1 cellular context compared by ENCODE assay signal in genomic region chr4:3784469-3785291, GRCh38.
TF ChIP-seq lines count a peak whose summit lies in the region.

No MANE protein-coding gene starts in this region.

TF ChIP-seq in HepG2, 621 proteins besides CTCF, POLR2A, EP300 and RAD21 (continued from another document and continues in another):
- TF ChIP-seq, protein P1, sequence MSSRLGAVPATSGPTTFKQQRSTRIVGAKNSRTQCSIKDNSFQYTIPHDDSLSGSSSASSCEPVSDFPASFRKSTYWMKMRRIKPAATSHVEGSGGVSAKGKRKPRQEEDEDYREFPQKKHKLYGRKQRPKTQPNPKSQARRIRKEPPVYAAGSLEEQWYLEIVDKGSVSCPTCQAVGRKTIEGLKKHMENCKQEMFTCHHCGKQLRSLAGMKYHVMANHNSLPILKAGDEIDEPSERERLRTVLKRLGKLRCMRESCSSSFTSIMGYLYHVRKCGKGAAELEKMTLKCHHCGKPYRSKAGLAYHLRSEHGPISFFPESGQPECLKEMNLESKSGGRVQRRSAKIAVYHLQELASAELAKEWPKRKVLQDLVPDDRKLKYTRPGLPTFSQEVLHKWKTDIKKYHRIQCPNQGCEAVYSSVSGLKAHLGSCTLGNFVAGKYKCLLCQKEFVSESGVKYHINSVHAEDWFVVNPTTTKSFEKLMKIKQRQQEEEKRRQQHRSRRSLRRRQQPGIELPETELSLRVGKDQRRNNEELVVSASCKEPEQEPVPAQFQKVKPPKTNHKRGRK (CRISPR knock-in tag; IDR thresholded peaks at IDR 0.05): no peak
- TF ChIP-seq ZNF614 (CRISPR knock-in tag; IDR thresholded peaks at IDR 0.05; ENCODE audit: borderline replicate concordance): 0 out of 2 replicates have a peak, but pooled peaks have one; percentile 44
- TF ChIP-seq ZNF619 (CRISPR knock-in tag; IDR thresholded peaks at IDR 0.05): peak; percentile 41; the same call in 1 of the 2 replicates
- TF ChIP-seq, protein P2, sequence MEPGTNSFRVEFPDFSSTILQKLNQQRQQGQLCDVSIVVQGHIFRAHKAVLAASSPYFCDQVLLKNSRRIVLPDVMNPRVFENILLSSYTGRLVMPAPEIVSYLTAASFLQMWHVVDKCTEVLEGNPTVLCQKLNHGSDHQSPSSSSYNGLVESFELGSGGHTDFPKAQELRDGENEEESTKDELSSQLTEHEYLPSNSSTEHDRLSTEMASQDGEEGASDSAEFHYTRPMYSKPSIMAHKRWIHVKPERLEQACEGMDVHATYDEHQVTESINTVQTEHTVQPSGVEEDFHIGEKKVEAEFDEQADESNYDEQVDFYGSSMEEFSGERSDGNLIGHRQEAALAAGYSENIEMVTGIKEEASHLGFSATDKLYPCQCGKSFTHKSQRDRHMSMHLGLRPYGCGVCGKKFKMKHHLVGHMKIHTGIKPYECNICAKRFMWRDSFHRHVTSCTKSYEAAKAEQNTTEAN (CRISPR knock-in tag; conservative IDR thresholded peaks at IDR 0.05): peak; percentile 84; the same call in 1 of the 2 replicates
- TF ChIP-seq, protein P3, sequence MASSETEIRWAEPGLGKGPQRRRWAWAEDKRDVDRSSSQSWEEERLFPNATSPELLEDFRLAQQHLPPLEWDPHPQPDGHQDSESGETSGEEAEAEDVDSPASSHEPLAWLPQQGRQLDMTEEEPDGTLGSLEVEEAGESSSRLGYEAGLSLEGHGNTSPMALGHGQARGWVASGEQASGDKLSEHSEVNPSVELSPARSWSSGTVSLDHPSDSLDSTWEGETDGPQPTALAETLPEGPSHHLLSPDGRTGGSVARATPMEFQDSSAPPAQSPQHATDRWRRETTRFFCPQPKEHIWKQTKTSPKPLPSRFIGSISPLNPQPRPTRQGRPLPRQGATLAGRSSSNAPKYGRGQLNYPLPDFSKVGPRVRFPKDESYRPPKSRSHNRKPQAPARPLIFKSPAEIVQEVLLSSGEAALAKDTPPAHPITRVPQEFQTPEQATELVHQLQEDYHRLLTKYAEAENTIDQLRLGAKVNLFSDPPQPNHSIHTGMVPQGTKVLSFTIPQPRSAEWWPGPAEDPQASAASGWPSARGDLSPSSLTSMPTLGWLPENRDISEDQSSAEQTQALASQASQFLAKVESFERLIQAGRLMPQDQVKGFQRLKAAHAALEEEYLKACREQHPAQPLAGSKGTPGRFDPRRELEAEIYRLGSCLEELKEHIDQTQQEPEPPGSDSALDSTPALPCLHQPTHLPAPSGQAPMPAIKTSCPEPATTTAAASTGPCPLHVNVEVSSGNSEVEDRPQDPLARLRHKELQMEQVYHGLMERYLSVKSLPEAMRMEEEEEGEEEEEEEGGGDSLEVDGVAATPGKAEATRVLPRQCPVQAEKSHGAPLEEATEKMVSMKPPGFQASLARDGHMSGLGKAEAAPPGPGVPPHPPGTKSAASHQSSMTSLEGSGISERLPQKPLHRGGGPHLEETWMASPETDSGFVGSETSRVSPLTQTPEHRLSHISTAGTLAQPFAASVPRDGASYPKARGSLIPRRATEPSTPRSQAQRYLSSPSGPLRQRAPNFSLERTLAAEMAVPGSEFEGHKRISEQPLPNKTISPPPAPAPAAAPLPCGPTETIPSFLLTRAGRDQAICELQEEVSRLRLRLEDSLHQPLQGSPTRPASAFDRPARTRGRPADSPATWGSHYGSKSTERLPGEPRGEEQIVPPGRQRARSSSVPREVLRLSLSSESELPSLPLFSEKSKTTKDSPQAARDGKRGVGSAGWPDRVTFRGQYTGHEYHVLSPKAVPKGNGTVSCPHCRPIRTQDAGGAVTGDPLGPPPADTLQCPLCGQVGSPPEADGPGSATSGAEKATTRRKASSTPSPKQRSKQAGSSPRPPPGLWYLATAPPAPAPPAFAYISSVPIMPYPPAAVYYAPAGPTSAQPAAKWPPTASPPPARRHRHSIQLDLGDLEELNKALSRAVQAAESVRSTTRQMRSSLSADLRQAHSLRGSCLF (CRISPR knock-in tag; IDR thresholded peaks at IDR 0.05; ENCODE audit: borderline replicate concordance): peak; percentile 72; the same call in 1 of the 2 replicates
- peak; percentile 96 for TF ChIP-seq TBX2 (CRISPR knock-in tag; IDR thresholded peaks at IDR 0.05; ENCODE audit: borderline replicate concordance)
- peak; percentile 92; the same call in 1 of the 2 replicates for TF ChIP-seq SRY (CRISPR knock-in tag; IDR thresholded peaks at IDR 0.05)
- TF ChIP-seq SOX6 (IDR thresholded peaks at IDR 0.05): no peak
- TF ChIP-seq SOX6 (CRISPR knock-in tag; IDR thresholded peaks at IDR 0.05): peak; percentile 90
- TF ChIP-seq SAP130 (CRISPR knock-in tag; IDR thresholded peaks at IDR 0.05; ENCODE audit: low read depth): peak; percentile 67
- peak; percentile 54 for TF ChIP-seq ATF1 (CRISPR knock-in tag; IDR thresholded peaks at IDR 0.05)
- no peak; the same call in 1 of the 2 replicates for TF ChIP-seq ZNF816 (CRISPR knock-in tag; IDR thresholded peaks at IDR 0.05; ENCODE audit: borderline replicate concordance)
- TF ChIP-seq CENPT (CRISPR knock-in tag; IDR thresholded peaks at IDR 0.05; ENCODE audit: low read depth): peak; percentile 85; the same call in 1 of the 2 replicates
- peak; percentile 56 for TF ChIP-seq POLR2G (IDR thresholded peaks at IDR 0.05; ENCODE audit: low read depth, low read length)
- TF ChIP-seq ZNF615 (CRISPR knock-in tag; IDR thresholded peaks at IDR 0.05; ENCODE audit: borderline replicate concordance): no peak
- peak; percentile 43; the same call in 1 of the 2 replicates for TF ChIP-seq TCF7L2 (IDR thresholded peaks at IDR 0.05; ENCODE audit: low read depth, low read length)
- TF ChIP-seq SPEN (CRISPR knock-in tag; IDR thresholded peaks at IDR 0.05; ENCODE audit: low read depth): peak; percentile 84
- TF ChIP-seq SAFB2 (CRISPR knock-in tag; IDR thresholded peaks at IDR 0.05; ENCODE audit: borderline replicate concordance, low read depth): peak; percentile 93; the same call in 1 of the 2 replicates
- peak; percentile 86 for TF ChIP-seq ZBTB25 (CRISPR knock-in tag; IDR thresholded peaks at IDR 0.05)
- peak; percentile 60 for TF ChIP-seq ZNF446 (CRISPR knock-in tag; IDR thresholded peaks at IDR 0.05)
- peak; percentile 85 for TF ChIP-seq MED8 (CRISPR knock-in tag; IDR thresholded peaks at IDR 0.05; ENCODE audit: insufficient replicate concordance)
- TF ChIP-seq MLLT10 (CRISPR knock-in tag; IDR thresholded peaks at IDR 0.05): no peak
- TF ChIP-seq, protein P4, sequence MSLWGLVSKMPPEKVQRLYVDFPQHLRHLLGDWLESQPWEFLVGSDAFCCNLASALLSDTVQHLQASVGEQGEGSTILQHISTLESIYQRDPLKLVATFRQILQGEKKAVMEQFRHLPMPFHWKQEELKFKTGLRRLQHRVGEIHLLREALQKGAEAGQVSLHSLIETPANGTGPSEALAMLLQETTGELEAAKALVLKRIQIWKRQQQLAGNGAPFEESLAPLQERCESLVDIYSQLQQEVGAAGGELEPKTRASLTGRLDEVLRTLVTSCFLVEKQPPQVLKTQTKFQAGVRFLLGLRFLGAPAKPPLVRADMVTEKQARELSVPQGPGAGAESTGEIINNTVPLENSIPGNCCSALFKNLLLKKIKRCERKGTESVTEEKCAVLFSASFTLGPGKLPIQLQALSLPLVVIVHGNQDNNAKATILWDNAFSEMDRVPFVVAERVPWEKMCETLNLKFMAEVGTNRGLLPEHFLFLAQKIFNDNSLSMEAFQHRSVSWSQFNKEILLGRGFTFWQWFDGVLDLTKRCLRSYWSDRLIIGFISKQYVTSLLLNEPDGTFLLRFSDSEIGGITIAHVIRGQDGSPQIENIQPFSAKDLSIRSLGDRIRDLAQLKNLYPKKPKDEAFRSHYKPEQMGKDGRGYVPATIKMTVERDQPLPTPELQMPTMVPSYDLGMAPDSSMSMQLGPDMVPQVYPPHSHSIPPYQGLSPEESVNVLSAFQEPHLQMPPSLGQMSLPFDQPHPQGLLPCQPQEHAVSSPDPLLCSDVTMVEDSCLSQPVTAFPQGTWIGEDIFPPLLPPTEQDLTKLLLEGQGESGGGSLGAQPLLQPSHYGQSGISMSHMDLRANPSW (CRISPR knock-in tag; IDR thresholded peaks at IDR 0.05; ENCODE audit: borderline replicate concordance): peak; percentile 91
- peak; percentile 57; the same call in 1 of the 2 replicates for TF ChIP-seq ZBTB14 (CRISPR knock-in tag; IDR thresholded peaks at IDR 0.05)
- TF ChIP-seq ZMYM2 (CRISPR knock-in tag; IDR thresholded peaks at IDR 0.05): peak; percentile 91
- no peak for TF ChIP-seq TCF12 (IDR thresholded peaks at IDR 0.05)
- TF ChIP-seq TCF12 (CRISPR knock-in tag; IDR thresholded peaks at IDR 0.05): peak; percentile 71; the same call in 1 of the 2 replicates
- TF ChIP-seq, protein P5, sequence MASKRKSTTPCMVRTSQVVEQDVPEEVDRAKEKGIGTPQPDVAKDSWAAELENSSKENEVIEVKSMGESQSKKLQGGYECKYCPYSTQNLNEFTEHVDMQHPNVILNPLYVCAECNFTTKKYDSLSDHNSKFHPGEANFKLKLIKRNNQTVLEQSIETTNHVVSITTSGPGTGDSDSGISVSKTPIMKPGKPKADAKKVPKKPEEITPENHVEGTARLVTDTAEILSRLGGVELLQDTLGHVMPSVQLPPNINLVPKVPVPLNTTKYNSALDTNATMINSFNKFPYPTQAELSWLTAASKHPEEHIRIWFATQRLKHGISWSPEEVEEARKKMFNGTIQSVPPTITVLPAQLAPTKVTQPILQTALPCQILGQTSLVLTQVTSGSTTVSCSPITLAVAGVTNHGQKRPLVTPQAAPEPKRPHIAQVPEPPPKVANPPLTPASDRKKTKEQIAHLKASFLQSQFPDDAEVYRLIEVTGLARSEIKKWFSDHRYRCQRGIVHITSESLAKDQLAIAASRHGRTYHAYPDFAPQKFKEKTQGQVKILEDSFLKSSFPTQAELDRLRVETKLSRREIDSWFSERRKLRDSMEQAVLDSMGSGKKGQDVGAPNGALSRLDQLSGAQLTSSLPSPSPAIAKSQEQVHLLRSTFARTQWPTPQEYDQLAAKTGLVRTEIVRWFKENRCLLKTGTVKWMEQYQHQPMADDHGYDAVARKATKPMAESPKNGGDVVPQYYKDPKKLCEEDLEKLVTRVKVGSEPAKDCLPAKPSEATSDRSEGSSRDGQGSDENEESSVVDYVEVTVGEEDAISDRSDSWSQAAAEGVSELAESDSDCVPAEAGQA (IDR thresholded peaks at IDR 0.05; ENCODE audit: low read depth): no peak
- TF ChIP-seq, protein P5 (CRISPR knock-in tag; IDR thresholded peaks at IDR 0.05; ENCODE audit: borderline replicate concordance): peak; percentile 94
- TF ChIP-seq MYC (CRISPR knock-in tag; IDR thresholded peaks at IDR 0.05; ENCODE audit: borderline replicate concordance): peak; percentile 90
- TF ChIP-seq ZNF484 (CRISPR knock-in tag; IDR thresholded peaks at IDR 0.05; ENCODE audit: borderline replicate concordance, low read depth): no peak
- TF ChIP-seq FOXO1 (CRISPR knock-in tag; IDR thresholded peaks at IDR 0.05): peak; percentile 80; the same call in 1 of the 2 replicates
- no peak; the same call in 1 of the 2 replicates for TF ChIP-seq ZNF558 (CRISPR knock-in tag; IDR thresholded peaks at IDR 0.05; ENCODE audit: borderline replicate concordance)
- peak; percentile 78; the same call in 1 of the 2 replicates for TF ChIP-seq ZBTB42 (CRISPR knock-in tag; IDR thresholded peaks at IDR 0.05)
- TF ChIP-seq ZNF432 (CRISPR knock-in tag; IDR thresholded peaks at IDR 0.05; ENCODE audit: borderline replicate concordance): no peak
- TF ChIP-seq SP5 (CRISPR knock-in tag; IDR thresholded peaks at IDR 0.05; ENCODE audit: borderline replicate concordance, low read depth): peak; percentile 67
- TF ChIP-seq XRCC5 (optimal IDR thresholded peaks at IDR 0.05; ENCODE audit: low read length): peak; percentile 44
- TF ChIP-seq SIN3A (IDR thresholded peaks at IDR 0.05; ENCODE audit: borderline replicate concordance, low read depth, low read length): peak; percentile 39; the same call in 1 of the 2 replicates
- TF ChIP-seq ZNF766 (CRISPR knock-in tag; IDR thresholded peaks at IDR 0.05; ENCODE audit: borderline replicate concordance): peak; percentile 87; the same call in 1 of the 2 replicates
- TF ChIP-seq ZNF333 (CRISPR knock-in tag; IDR thresholded peaks at IDR 0.05; ENCODE audit: borderline replicate concordance): no peak
- peak; percentile 78 for TF ChIP-seq BHLHE40 (IDR thresholded peaks at IDR 0.05; ENCODE audit: low read length)
- no peak for TF ChIP-seq ZNF10 (CRISPR knock-in tag; IDR thresholded peaks at IDR 0.05; ENCODE audit: borderline replicate concordance, low read depth)
- no peak for TF ChIP-seq ZNF382 (CRISPR knock-in tag; IDR thresholded peaks at IDR 0.05; ENCODE audit: borderline replicate concordance)
